1 cellular context compared by ENCODE assay signal in the genomic region with DNA sequence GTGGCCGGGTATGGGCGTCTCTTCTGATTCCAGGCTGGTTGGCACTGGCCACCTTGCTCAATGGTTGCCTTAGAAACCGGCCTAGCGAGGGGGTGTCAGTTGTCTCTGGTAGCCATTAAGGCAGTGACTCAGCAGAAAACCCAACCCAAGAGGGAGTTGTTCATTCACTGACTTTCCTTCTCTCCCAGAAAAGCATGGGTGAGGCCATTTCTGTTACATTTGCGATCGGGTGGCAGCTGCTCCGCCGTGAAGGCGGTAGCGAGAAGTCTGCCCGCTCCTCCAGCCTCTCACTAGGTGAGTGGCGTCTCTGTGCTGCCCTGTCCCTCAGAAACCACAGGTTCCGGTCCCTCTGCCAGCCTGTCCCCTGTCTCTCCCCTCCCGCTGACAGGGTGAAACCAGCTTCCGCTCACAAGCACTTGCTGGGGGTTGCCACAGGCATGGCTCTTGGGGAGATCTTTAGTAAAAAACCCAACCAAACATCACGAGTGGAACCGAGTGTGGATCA.
TF ChIP-seq lines count a peak whose summit lies in the region.

No MANE protein-coding gene starts in this region.

TF ChIP-seq in GM23338, 12 proteins besides CTCF, POLR2A, EP300 and RAD21 (continued from another document):
- TF ChIP-seq REST (IDR thresholded peaks at IDR 0.05; ENCODE audit: unreplicated experiment) (no peak), POLR2AphosphoS5 (IDR thresholded peaks at IDR 0.05; ENCODE audit: low read depth) (no peak), STAT1 (IDR thresholded peaks at IDR 0.05; ENCODE audit: unreplicated experiment) (no peak), EZH2phosphoT487 (IDR thresholded peaks at IDR 0.05; ENCODE audit: unreplicated experiment) (no peak), JUNB (IDR thresholded peaks at IDR 0.05; ENCODE audit: unreplicated experiment) (no peak), ZNF114 (CRISPR knock-in tag; IDR thresholded peaks at IDR 0.05) (no peak)
- TF ChIP-seq, protein P1, sequence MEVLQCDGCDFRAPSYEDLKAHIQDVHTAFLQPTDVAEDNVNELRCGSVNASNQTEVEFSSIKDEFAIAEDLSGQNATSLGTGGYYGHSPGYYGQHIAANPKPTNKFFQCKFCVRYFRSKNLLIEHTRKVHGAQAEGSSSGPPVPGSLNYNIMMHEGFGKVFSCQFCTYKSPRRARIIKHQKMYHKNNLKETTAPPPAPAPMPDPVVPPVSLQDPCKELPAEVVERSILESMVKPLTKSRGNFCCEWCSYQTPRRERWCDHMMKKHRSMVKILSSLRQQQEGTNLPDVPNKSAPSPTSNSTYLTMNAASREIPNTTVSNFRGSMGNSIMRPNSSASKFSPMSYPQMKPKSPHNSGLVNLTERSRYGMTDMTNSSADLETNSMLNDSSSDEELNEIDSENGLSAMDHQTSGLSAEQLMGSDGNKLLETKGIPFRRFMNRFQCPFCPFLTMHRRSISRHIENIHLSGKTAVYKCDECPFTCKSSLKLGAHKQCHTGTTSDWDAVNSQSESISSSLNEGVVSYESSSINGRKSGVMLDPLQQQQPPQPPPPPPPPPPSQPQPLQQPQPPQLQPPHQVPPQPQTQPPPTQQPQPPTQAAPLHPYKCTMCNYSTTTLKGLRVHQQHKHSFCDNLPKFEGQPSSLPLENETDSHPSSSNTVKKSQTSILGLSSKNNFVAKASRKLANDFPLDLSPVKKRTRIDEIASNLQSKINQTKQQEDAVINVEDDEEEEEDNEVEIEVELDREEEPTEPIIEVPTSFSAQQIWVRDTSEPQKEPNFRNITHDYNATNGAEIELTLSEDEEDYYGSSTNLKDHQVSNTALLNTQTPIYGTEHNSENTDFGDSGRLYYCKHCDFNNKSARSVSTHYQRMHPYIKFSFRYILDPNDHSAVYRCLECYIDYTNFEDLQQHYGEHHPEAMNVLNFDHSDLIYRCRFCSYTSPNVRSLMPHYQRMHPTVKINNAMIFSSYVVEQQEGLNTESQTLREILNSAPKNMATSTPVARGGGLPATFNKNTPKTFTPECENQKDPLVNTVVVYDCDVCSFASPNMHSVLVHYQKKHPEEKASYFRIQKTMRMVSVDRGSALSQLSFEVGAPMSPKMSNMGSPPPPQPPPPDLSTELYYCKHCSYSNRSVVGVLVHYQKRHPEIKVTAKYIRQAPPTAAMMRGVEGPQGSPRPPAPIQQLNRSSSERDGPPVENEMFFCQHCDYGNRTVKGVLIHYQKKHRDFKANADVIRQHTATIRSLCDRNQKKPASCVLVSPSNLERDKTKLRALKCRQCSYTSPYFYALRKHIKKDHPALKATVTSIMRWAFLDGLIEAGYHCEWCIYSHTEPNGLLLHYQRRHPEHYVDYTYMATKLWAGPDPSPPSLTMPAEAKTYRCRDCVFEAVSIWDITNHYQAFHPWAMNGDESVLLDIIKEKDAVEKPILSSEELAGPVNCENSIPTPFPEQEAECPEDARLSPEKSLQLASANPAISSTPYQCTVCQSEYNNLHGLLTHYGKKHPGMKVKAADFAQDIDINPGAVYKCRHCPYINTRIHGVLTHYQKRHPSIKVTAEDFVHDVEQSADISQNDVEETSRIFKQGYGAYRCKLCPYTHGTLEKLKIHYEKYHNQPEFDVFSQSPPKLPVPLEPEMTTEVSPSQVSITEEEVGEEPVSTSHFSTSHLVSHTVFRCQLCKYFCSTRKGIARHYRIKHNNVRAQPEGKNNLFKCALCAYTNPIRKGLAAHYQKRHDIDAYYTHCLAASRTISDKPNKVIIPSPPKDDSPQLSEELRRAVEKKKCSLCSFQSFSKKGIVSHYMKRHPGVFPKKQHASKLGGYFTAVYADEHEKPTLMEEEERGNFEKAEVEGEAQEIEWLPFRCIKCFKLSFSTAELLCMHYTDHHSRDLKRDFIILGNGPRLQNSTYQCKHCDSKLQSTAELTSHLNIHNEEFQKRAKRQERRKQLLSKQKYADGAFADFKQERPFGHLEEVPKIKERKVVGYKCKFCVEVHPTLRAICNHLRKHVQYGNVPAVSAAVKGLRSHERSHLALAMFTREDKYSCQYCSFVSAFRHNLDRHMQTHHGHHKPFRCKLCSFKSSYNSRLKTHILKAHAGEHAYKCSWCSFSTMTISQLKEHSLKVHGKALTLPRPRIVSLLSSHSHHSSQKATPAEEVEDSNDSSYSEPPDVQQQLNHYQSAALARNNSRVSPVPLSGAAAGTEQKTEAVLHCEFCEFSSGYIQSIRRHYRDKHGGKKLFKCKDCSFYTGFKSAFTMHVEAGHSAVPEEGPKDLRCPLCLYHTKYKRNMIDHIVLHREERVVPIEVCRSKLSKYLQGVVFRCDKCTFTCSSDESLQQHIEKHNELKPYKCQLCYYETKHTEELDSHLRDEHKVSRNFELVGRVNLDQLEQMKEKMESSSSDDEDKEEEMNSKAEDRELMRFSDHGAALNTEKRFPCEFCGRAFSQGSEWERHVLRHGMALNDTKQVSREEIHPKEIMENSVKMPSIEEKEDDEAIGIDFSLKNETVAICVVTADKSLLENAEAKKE (CRISPR knock-in tag; IDR thresholded peaks at IDR 0.05), result no peak
